ENCODE assay signal across 9 cellular contexts in the genomic region with DNA sequence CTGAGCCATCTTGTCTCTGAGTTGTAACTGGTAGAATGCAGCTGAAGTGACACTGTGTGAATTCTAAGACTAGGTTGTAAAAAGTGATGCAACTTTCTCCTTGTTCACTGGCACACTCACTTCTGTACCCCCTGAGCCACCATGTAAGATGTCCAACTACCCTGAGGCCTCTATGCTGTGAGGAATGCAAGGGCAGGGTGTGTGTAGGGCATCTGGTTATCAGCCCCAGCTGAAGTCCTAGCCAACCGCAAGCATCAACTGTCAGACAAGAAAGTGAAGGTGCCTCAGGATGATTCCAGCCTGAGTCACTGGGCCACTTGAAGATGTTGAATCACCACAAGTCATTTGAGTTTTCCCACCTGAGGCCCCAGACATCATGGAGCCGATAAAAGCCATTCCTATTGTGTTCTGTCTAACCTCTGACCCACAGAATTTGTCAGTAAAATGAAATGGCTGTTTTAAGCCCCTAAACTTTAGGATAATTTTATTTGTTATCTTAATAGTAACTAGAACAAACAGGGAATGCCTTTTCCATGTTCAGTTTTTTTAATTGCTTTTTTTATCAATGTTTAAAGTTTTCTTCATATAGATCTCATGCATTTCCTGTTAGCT. TPM values are rescaled to one million over a fixed set of nuclear protein-coding genes. Genes with fewer than 3 reads are reported as not detected.
DNase-seq lines count a peak whose midpoint lies in the region; ATAC-seq and TF ChIP-seq lines count a peak whose summit lies in the region.
"Had no signal": no experiment of that assay in that cellular context is flagged by ENCODE, and none has a peak within 500 bp of the region (broad histone marks: within the 10 kb centered on the region; RNA-seq: fewer than 3 reads in every experiment).

No MANE protein-coding gene starts in this region.

- DNase-seq in AG20443 (ENCODE audit: low spot score) (peak; percentile 54), HK-2 (ENCODE audit: unreplicated experiment) (peak; percentile 80), WTC11 (ENCODE audit: low spot score) (no peak), left lung (peak in 1 of 2 donors; percentile 46), mucosa of gallbladder (ENCODE audit: low spot score) (no peak), SKM-1 treated with dmso at 0.1 percent for 144 hours (lab: John Stamatoyannopoulos, UW; ENCODE audit: unreplicated experiment) (no peak), esophagus muscularis mucosa (ENCODE audit: extremely low spot score) (no peak)

- H3K36me3 Mint-ChIP-seq in WTC11, result no peaks in the 10 kb centered on the region

- POLR2A ChIA-PET in WTC11 (lab: Charles Lee), result interaction anchor here (1.3 to 2.9 kb wide), 2 partner anchors 19 to 66 kb away, joined by 4 to 19 read pairs; a partner anchor contains a TSS

- no peak for TF ChIP-seq EP300 in esophagus muscularis mucosa (IDR thresholded peaks at IDR 0.05)

- ATAC-seq in WTC11 (no peak), left lung (peak; percentile 91), GM19351 (IDR thresholded peaks at IDR 0.05; ENCODE audit: unreplicated experiment) (no peak)

- CTCF ChIA-PET in WTC11 (lab: Charles Lee), result interaction anchor here (0.8 kb wide), 1 partner anchor 48 kb away, joined by 3 read pairs; no protein-coding TSS in a partner anchor

- H3K36me3 ChIP-seq in left lung, result no peaks in the 10 kb centered on the region
- H3K36me3 ChIP-seq in esophagus muscularis mucosa, result no peaks in the 10 kb centered on the region
- H3K36me3 ChIP-seq: thoracic aorta had no signal

- intact Hi-C loops in left lung (cut with DNase I) (no loop called here), esophagus muscularis mucosa (cut with DNase I) (no loop called here)

- H3K27me3 ChIP-seq in left lung, result no peaks in the 10 kb centered on the region
- H3K27me3 ChIP-seq in esophagus muscularis mucosa, result no peaks in the 10 kb centered on the region

- no peak for TF ChIP-seq POLR2A in esophagus muscularis mucosa (IDR thresholded peaks at IDR 0.05; ENCODE audit: low read depth)

- H3K27me3 Mint-ChIP-seq in WTC11 (ENCODE audit: low read depth), result peaks cover 40% of the 10 kb centered on the region

- no peaks in the 10 kb centered on the region for H3K9me3 ChIP-seq in left lung
- no peaks in the 10 kb centered on the region for H3K9me3 ChIP-seq in esophagus muscularis mucosa
- H3K9me3 ChIP-seq: thoracic aorta had no signal

- WGBS in esophagus muscularis mucosa, result 62% methylated on average over 2 of the region's 2 CpGs

- H3K4me3 ChIP-seq in left lung (no peak overlapping the region), esophagus muscularis mucosa (no peak overlapping the region)
- H3K4me3 ChIP-seq: thoracic aorta had no signal

- peaks cover 20% of the 10 kb centered on the region for H3K4me1 Mint-ChIP-seq in WTC11

- peaks cover 0 to 6% of the 10 kb centered on the region in 2 donors for H3K4me1 ChIP-seq in left lung
- H3K4me1 ChIP-seq in esophagus muscularis mucosa, result peaks cover 0 to 4% (median 2%) of the 10 kb centered on the region in 4 donors

- no peaks in the 10 kb centered on the region for H3K9me3 Mint-ChIP-seq in WTC11

- no peak for TF ChIP-seq CTCF in WTC11 (IDR thresholded peaks at IDR 0.05)
- no peak for TF ChIP-seq CTCF in left lung (IDR thresholded peaks at IDR 0.05)
- TF ChIP-seq CTCF in esophagus muscularis mucosa (IDR thresholded peaks at IDR 0.05), result no peak

- H3K27ac ChIP-seq in left lung (no peak overlapping the region), esophagus muscularis mucosa (replicated peaks in 1 of 4) (no peak overlapping the region)
- H3K27ac ChIP-seq: thoracic aorta had no signal

- no peak overlapping the region for H3K27ac Mint-ChIP-seq in WTC11

- H3K4me3 Mint-ChIP-seq in WTC11, result peak overlapping the region; percentile 48

TF ChIP-seq in WTC11, 78 proteins besides CTCF, POLR2A, EP300 and RAD21:
- TF ChIP-seq TEAD1 (CRISPR knock-in tag; IDR thresholded peaks at IDR 0.05) (no peak), ZNF263 (CRISPR knock-in tag; IDR thresholded peaks at IDR 0.05; ENCODE audit: low read depth) (no peak), GRHL2 (CRISPR knock-in tag; IDR thresholded peaks at IDR 0.05; ENCODE audit: insufficient replicate concordance, severe bottlenecking) (no peak), GTF2I (CRISPR knock-in tag; conservative IDR thresholded peaks at IDR 0.05) (no peak), MYBL2 (CRISPR knock-in tag; IDR thresholded peaks at IDR 0.05) (no peak), FOXK1 (CRISPR knock-in tag; IDR thresholded peaks at IDR 0.05) (no peak), FOXP1 (CRISPR knock-in tag; IDR thresholded peaks at IDR 0.05; ENCODE audit: borderline replicate concordance) (no peak), ATF1 (CRISPR knock-in tag; IDR thresholded peaks at IDR 0.05) (no peak)
- TF ChIP-seq, protein P1, sequence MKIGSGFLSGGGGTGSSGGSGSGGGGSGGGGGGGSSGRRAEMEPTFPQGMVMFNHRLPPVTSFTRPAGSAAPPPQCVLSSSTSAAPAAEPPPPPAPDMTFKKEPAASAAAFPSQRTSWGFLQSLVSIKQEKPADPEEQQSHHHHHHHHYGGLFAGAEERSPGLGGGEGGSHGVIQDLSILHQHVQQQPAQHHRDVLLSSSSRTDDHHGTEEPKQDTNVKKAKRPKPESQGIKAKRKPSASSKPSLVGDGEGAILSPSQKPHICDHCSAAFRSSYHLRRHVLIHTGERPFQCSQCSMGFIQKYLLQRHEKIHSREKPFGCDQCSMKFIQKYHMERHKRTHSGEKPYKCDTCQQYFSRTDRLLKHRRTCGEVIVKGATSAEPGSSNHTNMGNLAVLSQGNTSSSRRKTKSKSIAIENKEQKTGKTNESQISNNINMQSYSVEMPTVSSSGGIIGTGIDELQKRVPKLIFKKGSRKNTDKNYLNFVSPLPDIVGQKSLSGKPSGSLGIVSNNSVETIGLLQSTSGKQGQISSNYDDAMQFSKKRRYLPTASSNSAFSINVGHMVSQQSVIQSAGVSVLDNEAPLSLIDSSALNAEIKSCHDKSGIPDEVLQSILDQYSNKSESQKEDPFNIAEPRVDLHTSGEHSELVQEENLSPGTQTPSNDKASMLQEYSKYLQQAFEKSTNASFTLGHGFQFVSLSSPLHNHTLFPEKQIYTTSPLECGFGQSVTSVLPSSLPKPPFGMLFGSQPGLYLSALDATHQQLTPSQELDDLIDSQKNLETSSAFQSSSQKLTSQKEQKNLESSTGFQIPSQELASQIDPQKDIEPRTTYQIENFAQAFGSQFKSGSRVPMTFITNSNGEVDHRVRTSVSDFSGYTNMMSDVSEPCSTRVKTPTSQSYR (CRISPR knock-in tag; IDR thresholded peaks at IDR 0.05), result no peak
- TF ChIP-seq, protein P2, sequence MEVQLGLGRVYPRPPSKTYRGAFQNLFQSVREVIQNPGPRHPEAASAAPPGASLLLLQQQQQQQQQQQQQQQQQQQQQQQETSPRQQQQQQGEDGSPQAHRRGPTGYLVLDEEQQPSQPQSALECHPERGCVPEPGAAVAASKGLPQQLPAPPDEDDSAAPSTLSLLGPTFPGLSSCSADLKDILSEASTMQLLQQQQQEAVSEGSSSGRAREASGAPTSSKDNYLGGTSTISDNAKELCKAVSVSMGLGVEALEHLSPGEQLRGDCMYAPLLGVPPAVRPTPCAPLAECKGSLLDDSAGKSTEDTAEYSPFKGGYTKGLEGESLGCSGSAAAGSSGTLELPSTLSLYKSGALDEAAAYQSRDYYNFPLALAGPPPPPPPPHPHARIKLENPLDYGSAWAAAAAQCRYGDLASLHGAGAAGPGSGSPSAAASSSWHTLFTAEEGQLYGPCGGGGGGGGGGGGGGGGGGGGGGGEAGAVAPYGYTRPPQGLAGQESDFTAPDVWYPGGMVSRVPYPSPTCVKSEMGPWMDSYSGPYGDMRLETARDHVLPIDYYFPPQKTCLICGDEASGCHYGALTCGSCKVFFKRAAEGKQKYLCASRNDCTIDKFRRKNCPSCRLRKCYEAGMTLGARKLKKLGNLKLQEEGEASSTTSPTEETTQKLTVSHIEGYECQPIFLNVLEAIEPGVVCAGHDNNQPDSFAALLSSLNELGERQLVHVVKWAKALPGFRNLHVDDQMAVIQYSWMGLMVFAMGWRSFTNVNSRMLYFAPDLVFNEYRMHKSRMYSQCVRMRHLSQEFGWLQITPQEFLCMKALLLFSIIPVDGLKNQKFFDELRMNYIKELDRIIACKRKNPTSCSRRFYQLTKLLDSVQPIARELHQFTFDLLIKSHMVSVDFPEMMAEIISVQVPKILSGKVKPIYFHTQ (CRISPR knock-in tag; IDR thresholded peaks at IDR 0.05), result no peak
TF ChIP-seq in WTC11: peak in this region for 0.

RNA-seq across cellular contexts. Expression of a gene that starts 18.7 kb away (rescaled TPM):
- total RNA-seq in WTC11 (2021) (9.9 to 13.8 TPM (median 11.2 TPM) in 3 replicates), left lung (10 to 100 TPM; 26.5 to 93.0 TPM), mucosa of gallbladder (38.6 TPM), esophagus muscularis mucosa (100 to 1,000 TPM in 1 of 4 donors, 10 to 100 TPM in 3; 72.9 to 165 (median 89.2) TPM)

RNA-seq across cellular contexts. Expression of a gene that starts 29.7 kb away (rescaled TPM):
- total RNA-seq in WTC11 (2021), result not detected in 3 replicates
- total RNA-seq in left lung, result under 1 TPM; 0.31 to 0.52 TPM
- total RNA-seq in mucosa of gallbladder, result 0.20 TPM
- not detected for total RNA-seq in esophagus muscularis mucosa

Comparison
In these comparisons a context has a peak if more than half of its experiments do, and no peak if none do; other contexts are left out.
1. DNase-seq: peak in AG20443 (single experiment) and HK-2 (single experiment); none in WTC11 (single experiment), mucosa of gallbladder (single experiment), SKM-1 treated with dmso at 0.1 percent for 144 hours (single experiment) and esophagus muscularis mucosa (single experiment).